ENCODE assay signal across 8 cellular contexts in the genomic region with DNA sequence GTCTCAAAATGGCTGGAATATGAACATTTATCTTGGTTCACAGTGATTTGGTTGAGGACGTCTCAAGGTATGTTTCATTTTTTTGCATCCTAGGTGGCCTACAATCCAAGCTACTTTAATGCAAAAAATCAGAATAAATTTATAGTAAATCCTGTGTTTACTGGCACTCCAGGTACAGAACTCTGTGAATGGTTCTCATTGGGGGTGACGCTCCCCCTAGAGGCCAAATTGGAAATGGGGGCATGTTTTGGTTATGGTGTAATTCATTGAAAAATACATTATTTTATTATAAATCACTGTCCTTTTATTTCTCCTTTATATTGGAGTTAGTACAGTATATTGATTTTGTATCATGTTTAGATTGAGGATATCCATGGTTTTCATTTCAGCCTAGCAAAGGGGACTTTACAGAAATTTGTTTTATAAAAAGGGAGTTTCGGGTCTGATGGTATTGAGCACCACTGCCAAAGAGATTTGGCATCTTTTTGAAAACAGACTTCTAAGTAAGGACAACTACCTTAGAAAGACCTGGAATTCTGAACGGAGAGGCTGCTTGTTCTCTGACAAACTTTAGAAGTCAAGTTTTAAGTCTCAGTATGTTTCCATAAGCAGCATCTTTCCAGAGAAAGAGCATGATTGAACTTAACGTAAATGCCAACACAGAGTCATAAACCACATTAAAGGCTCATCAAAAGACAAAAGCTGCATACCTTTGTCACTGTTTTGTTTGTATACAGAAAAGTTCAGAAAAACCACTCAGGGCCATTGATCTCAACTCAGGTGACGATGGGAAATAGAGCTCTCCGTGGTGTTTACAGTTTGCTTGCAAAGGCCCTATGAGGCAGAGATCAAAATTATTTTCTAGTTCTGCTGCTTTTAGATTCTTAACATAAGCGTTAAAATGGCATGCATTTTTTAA. TPM values are rescaled to one million over a fixed set of nuclear protein-coding genes. Genes with fewer than 3 reads are reported as not detected.
A peak's percentile ranks its signal among the peaks of the same experiment; 100 is the strongest.
DNase-seq lines count a peak whose midpoint lies in the region; ATAC-seq, FAIRE-seq and TF ChIP-seq lines count a peak whose summit lies in the region.

No MANE protein-coding gene starts in this region.

- no peak overlapping the region for H3K27ac Mint-ChIP-seq in activated CD4-positive, alpha-beta T cell treated with anti-CD3 and anti-CD28 coated beads for 36 hours
- no peak overlapping the region for H3K27ac Mint-ChIP-seq in activated T-helper 17 cell treated with anti-CD3 and anti-CD28 coated beads, Interleukin-2, amount 50 U/mL, for 72 hours

- no peak overlapping the region for H2AFZ ChIP-seq in endothelial cell of umbilical vein (ENCODE audit: low read depth, low read length)

- H3K27ac ChIP-seq in endothelial cell of umbilical vein (ENCODE audit: insufficient read depth, low read depth, low read length): no peak overlapping the region

- H3K4me1 ChIP-seq in endothelial cell of umbilical vein (ENCODE audit: control insufficient read depth, extremely low read depth, insufficient read depth, low read length): no peaks in the 10 kb centered on the region

- no peak overlapping the region for H3K4me3 Mint-ChIP-seq in activated CD4-positive, alpha-beta T cell treated with anti-CD3 and anti-CD28 coated beads for 36 hours
- H3K4me3 Mint-ChIP-seq in activated T-helper 17 cell treated with anti-CD3 and anti-CD28 coated beads, Interleukin-2, amount 50 U/mL, for 72 hours: no peak overlapping the region

- H3K9me1 ChIP-seq in endothelial cell of umbilical vein (replicated peaks; ENCODE audit: control insufficient read depth, extremely low read depth, insufficient read depth, low read length): no peaks in the 10 kb centered on the region

- TF ChIP-seq POLR2A in endothelial cell of umbilical vein (IDR thresholded peaks at IDR 0.05; ENCODE audit: low read depth, low read length): no peak

- CTCF ChIA-PET in activated CD4-positive, alpha-beta T cell treated with anti-CD3 and anti-CD28 coated beads for 36 hours (lab: Charles Lee): interaction anchor here (0.6 to 1.9 kb wide), 12 partner anchors 10 to 823 kb away, joined by 3 to 7 read pairs (median 4); no protein-coding TSS in a partner anchor
- CTCF ChIA-PET in endothelial cell of umbilical vein (lab: Charles Lee): interaction anchor here (1.0 to 3.1 kb wide), 14 partner anchors 13 to 650 kb away, joined by 3 to 22 read pairs (median 4); partner anchors contain the start of genes EOLA2 and MAMLD1

- peak; percentile 75 for FAIRE-seq in endothelial cell of umbilical vein (lab: Jason Lieb, UNC)

- H3K4me1 Mint-ChIP-seq in activated CD4-positive, alpha-beta T cell treated with anti-CD3 and anti-CD28 coated beads for 36 hours: peaks cover 28% of the 10 kb centered on the region
- peaks cover 15% of the 10 kb centered on the region for H3K4me1 Mint-ChIP-seq in activated T-helper 17 cell treated with anti-CD3 and anti-CD28 coated beads, Interleukin-2, amount 50 U/mL, for 72 hours

- H3K79me2 ChIP-seq in endothelial cell of umbilical vein (ENCODE audit: control insufficient read depth, insufficient read depth, low read length): no peaks in the 10 kb centered on the region

- no peaks in the 10 kb centered on the region for H3K27me3 Mint-ChIP-seq in activated CD4-positive, alpha-beta T cell treated with anti-CD3 and anti-CD28 coated beads for 36 hours
- no peaks in the 10 kb centered on the region for H3K27me3 Mint-ChIP-seq in activated T-helper 17 cell treated with anti-CD3 and anti-CD28 coated beads, Interleukin-2, amount 50 U/mL, for 72 hours

- peaks cover 2% of the 10 kb centered on the region for H3K36me3 Mint-ChIP-seq in activated CD4-positive, alpha-beta T cell treated with anti-CD3 and anti-CD28 coated beads for 36 hours (ENCODE audit: low read depth)
- H3K36me3 Mint-ChIP-seq in activated T-helper 17 cell treated with anti-CD3 and anti-CD28 coated beads, Interleukin-2, amount 50 U/mL, for 72 hours (ENCODE audit: low read depth): peaks cover 8% of the 10 kb centered on the region

- H4K20me1 ChIP-seq in endothelial cell of umbilical vein (replicated peaks; ENCODE audit: control insufficient read depth, extremely low read depth, insufficient read depth, low read length): no peaks in the 10 kb centered on the region

- no peak overlapping the region for H3K4me2 ChIP-seq in endothelial cell of umbilical vein (ENCODE audit: insufficient read depth, low read length)

- dilution Hi-C loops in endothelial cell of umbilical vein (cut with MboI; ENCODE audit: extremely low pct_ligation_motif_present, low sequenced_read_pairs): no loop called here

- DNase-seq in AG08395 (ENCODE audit: low spot score): peak; percentile 12
- DNase-seq in GM20000 (ENCODE audit: low spot score): peak; percentile 7
- DNase-seq in activated CD4-positive, alpha-beta T cell treated with anti-CD3 and anti-CD28 coated beads for 36 hours: peak; percentile 55
- peak; percentile 35 for DNase-seq in endothelial cell of umbilical vein (ENCODE audit: low read depth, low spot score)
- peak; percentile 44 for DNase-seq in stimulated activated CD4-positive, alpha-beta T cell treated with anti-CD3 and anti-CD28 coated beads, Interleukin-15, amount 100 ng/mL, for 24 hours

- intact Hi-C loops in activated CD4-positive, alpha-beta T cell treated with anti-CD3 and anti-CD28 coated beads for 36 hours (cut with DNase I, micrococcal nuclease): loop anchor here in 1 of 2 experiments (5.0 kb wide), 1 partner anchor 626 kb away; no protein-coding TSS in a partner anchor
- intact Hi-C loops in endothelial cell of umbilical vein (cut with micrococcal nuclease): loop anchor here (1.0 to 5.0 kb wide), 4 partner anchors 81 to 223 kb away; no protein-coding TSS in a partner anchor

- no peaks in the 10 kb centered on the region for H3K36me3 ChIP-seq in endothelial cell of umbilical vein (ENCODE audit: control insufficient read depth in 2 of 2, extremely low read depth in 1 of 2, insufficient read depth in 2 of 2, low read length in 2 of 2)

- no peaks in the 10 kb centered on the region for H3K9me3 ChIP-seq in endothelial cell of umbilical vein (replicated peaks; ENCODE audit: control insufficient read depth, insufficient read depth, low read length)

- no peak overlapping the region for H3K9ac ChIP-seq in endothelial cell of umbilical vein (replicated peaks; ENCODE audit: extremely low read depth, insufficient read depth, low read length)

- H3K4me3 ChIP-seq in endothelial cell of umbilical vein (replicated peaks in 1 of 3; ENCODE audit: insufficient read depth in 1 of 3, low read depth in 1 of 3, low read length in 3 of 3): no peak overlapping the region

- no TSS peak for BruUV-seq in endothelial cell of umbilical vein (replicated peaks; lab: Mats Ljungman, UMichigan)

- H3K9me3 Mint-ChIP-seq in activated CD4-positive, alpha-beta T cell treated with anti-CD3 and anti-CD28 coated beads for 36 hours (ENCODE audit: low read depth): no peaks in the 10 kb centered on the region
- H3K9me3 Mint-ChIP-seq in activated T-helper 17 cell treated with anti-CD3 and anti-CD28 coated beads, Interleukin-2, amount 50 U/mL, for 72 hours: no peaks in the 10 kb centered on the region

- ATAC-seq in activated CD4-positive, alpha-beta T cell treated with anti-CD3 and anti-CD28 coated beads for 36 hours: no peak
- ATAC-seq in GM19452 (IDR thresholded peaks at IDR 0.05; ENCODE audit: unreplicated experiment) (no peak), GM21528 (IDR thresholded peaks at IDR 0.05; ENCODE audit: low FRiP score, unreplicated experiment) (no peak)
- ATAC-seq in activated T-helper 17 cell treated with anti-CD3 and anti-CD28 coated beads, Interleukin-2, amount 50 U/mL, for 72 hours (replicated peaks): no peak

- POLR2A ChIA-PET in activated CD4-positive, alpha-beta T cell treated with anti-CD3 and anti-CD28 coated beads for 36 hours (lab: Charles Lee): no interaction called here
- POLR2A ChIA-PET in endothelial cell of umbilical vein (lab: Charles Lee): no interaction called here

- TF ChIP-seq CTCF in GM20000 (IDR thresholded peaks at IDR 0.05; ENCODE audit: extremely low read depth, missing control alignments): no peak
- TF ChIP-seq CTCF in endothelial cell of umbilical vein (IDR thresholded peaks at IDR 0.05; ENCODE audit: extremely low read depth in 1 of 2, insufficient read depth in 1 of 2, low read depth in 1 of 2, low read length in 2 of 2): peak; percentile 40 to 51

- H3K27me3 ChIP-seq in endothelial cell of umbilical vein (ENCODE audit: control insufficient read depth in 2 of 2, insufficient read depth in 2 of 2, low read length in 2 of 2): no peaks in the 10 kb centered on the region

TF ChIP-seq in endothelial cell of umbilical vein, 7 proteins besides CTCF, POLR2A, EP300 and RAD21:
- TF ChIP-seq, protein P1, sequence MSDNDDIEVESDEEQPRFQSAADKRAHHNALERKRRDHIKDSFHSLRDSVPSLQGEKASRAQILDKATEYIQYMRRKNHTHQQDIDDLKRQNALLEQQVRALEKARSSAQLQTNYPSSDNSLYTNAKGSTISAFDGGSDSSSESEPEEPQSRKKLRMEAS (IDR thresholded peaks at IDR 0.05; ENCODE audit: insufficient read depth, insufficient read length): no peak
- TF ChIP-seq POLR2AphosphoS5 (IDR thresholded peaks at IDR 0.05; ENCODE audit: insufficient read depth, low read depth, low read length): no peak
- no peak for TF ChIP-seq FOS (IDR thresholded peaks at IDR 0.05; ENCODE audit: borderline replicate concordance, insufficient read depth, low read length)
- TF ChIP-seq MYC (IDR thresholded peaks at IDR 0.05; ENCODE audit: low read depth, low read length): no peak
- TF ChIP-seq JUN (IDR thresholded peaks at IDR 0.05; ENCODE audit: borderline replicate concordance, insufficient read depth, insufficient read length, low read depth): no peak
- no peak for TF ChIP-seq EZH2 (IDR thresholded peaks at IDR 0.05; ENCODE audit: borderline replicate concordance, low read depth, low read length, severe bottlenecking)

RNA-seq across cellular contexts. Expression of gene MTM1, which starts 19.4 kb away (rescaled TPM):
- total RNA-seq in activated CD4-positive, alpha-beta T cell treated with anti-CD3 and anti-CD28 coated beads for 36 hours: 10 to 100 TPM; 23.1 to 31.3 TPM
- 10.1 and 13.2 TPM in 2 replicates for total RNA-seq in endothelial cell of umbilical vein
- 2.3 and 2.4 TPM in 2 replicates for polyA plus RNA-seq in endothelial cell of umbilical vein
- 2.7 and 2.9 TPM in 2 replicates for polyA plus RNA-seq in endothelial cell of umbilical vein (2011; cell fraction: cytosol; rRNA removed)
- polyA plus RNA-seq in endothelial cell of umbilical vein (2011; cell fraction: nucleus; rRNA removed): 5.1 and 5.7 TPM in 2 replicates
- polyA plus RNA-seq in endothelial cell of umbilical vein (2012): 7.4 and 8.0 TPM in 2 replicates
- polyA minus RNA-seq in endothelial cell of umbilical vein: 13.0 and 13.9 TPM in 2 replicates
- polyA minus RNA-seq in endothelial cell of umbilical vein (2011; cell fraction: cytosol; rRNA and poly(A)+ RNA removed): 1.1 TPM
- 11.3 and 14.3 TPM in 2 replicates for polyA minus RNA-seq in endothelial cell of umbilical vein (2011; cell fraction: nucleus; rRNA and poly(A)+ RNA removed)
- 10 to 100 TPM; 17.1 to 21.4 TPM for total RNA-seq in activated T-helper 17 cell treated with anti-CD3 and anti-CD28 coated beads, Interleukin-2, amount 50 U/mL, for 72 hours
